Comparison of ENCODE assay signal across 2 cellular contexts in genomic region chr3:108219336-108219735, GRCh38.
A peak's percentile ranks its signal among the peaks of the same experiment; 100 is the strongest.
TF ChIP-seq lines count a peak whose summit lies in the region.

No MANE protein-coding gene starts in this region.

TF ChIP-seq in IMR-90, 13 proteins besides CTCF, POLR2A, EP300 and RAD21:
- TF ChIP-seq RFX5 (IDR thresholded peaks at IDR 0.05; ENCODE audit: low read depth, low read length), result no peak
- TF ChIP-seq FOS (IDR thresholded peaks at IDR 0.05; ENCODE audit: low read depth, low read length), result no peak
- no peak for TF ChIP-seq NFE2L2 (IDR thresholded peaks at IDR 0.05; ENCODE audit: low read depth, low read length)
- no peak for TF ChIP-seq RCOR1 (IDR thresholded peaks at IDR 0.05; ENCODE audit: insufficient replicate concordance, low read length)
- no peak for TF ChIP-seq USF2 (IDR thresholded peaks at IDR 0.05; ENCODE audit: low read depth, low read length)
- no peak for TF ChIP-seq BHLHE40 (IDR thresholded peaks at IDR 0.05; ENCODE audit: low read depth, low read length)
- no peak for TF ChIP-seq ELK1 (IDR thresholded peaks at IDR 0.05; ENCODE audit: borderline replicate concordance, low read depth, low read length)
- no peak for TF ChIP-seq SMC3 (IDR thresholded peaks at IDR 0.05; ENCODE audit: low read depth, low read length)
- no peak for TF ChIP-seq CEBPB (IDR thresholded peaks at IDR 0.05; ENCODE audit: low read depth, low read length)
- TF ChIP-seq MAFK (IDR thresholded peaks at IDR 0.05; ENCODE audit: low read depth, low read length), result no peak
- TF ChIP-seq MXI1 (IDR thresholded peaks at IDR 0.05; ENCODE audit: borderline replicate concordance, low read depth, low read length), result no peak
- TF ChIP-seq CHD1 (IDR thresholded peaks at IDR 0.05; ENCODE audit: low read depth, low read length), result no peak
- TF ChIP-seq MAZ (IDR thresholded peaks at IDR 0.05; ENCODE audit: borderline replicate concordance, low read depth, low read length), result no peak

TF ChIP-seq in GM12878, 131 proteins besides CTCF, POLR2A, EP300 and RAD21:
- TF ChIP-seq ZBTB40 (IDR thresholded peaks at IDR 0.05; ENCODE audit: borderline replicate concordance) (peak; percentile 84), POU2F2 (IDR thresholded peaks at IDR 0.05; ENCODE audit: borderline replicate concordance, low read depth, low read length) (0 out of 3 replicates have a peak, but pooled peaks have one; percentile 29), USF2 (IDR thresholded peaks at IDR 0.05; ENCODE audit: borderline replicate concordance, low read depth, low read length) (no peak)
